ENCODE assay signal across 8 cellular contexts in the genomic region with DNA sequence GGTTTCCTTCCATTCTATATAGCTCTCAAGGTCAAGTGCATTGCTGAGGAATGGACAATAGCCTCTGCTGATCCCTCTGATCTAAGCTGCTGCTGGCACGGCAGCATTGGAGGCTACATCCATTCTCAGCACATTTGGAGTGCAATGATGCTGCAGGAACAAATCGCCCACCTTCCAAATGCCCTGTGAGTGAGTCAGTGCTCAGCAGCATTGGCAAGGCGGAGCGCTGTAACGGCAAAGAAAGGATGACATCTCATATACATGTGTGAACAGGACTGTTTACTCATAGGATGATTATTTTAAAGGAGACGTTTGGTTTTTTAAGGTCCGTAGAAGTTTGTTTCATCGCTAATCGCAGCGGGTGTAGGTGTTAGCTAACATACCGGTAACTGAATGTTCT.
DNase-seq lines count a peak whose midpoint lies in the region; ATAC-seq and TF ChIP-seq lines count a peak whose summit lies in the region.

No MANE protein-coding gene starts in this region.

- DNase-seq in AG08395 (ENCODE audit: low spot score) (peak; percentile 43), NCI-H1694 (lab: John Stamatoyannopoulos, UW) (peak; percentile 31), astrocyte of the cerebellum (ENCODE audit: low read depth) (peak; percentile 56), kidney epithelial cell (ENCODE audit: low read depth) (peak; percentile 56), T-helper 9 cell (no peak), lower leg skin (ENCODE audit: low spot score in 2 of 2) (no peak)
- no peak for DNase-seq in T-helper 2 cell treated with Interferon-gamma antibody and Interleukin-4, amounts not matched to agents 5 μg/mL and 100 μg/mL, for 36 hours (ENCODE audit: low spot score)

- H3K4me3 ChIP-seq in astrocyte of the cerebellum (ENCODE audit: low read depth, low read length) (no peak overlapping the region), kidney epithelial cell (ENCODE audit: low read depth, low read length) (no peak overlapping the region), lower leg skin (ENCODE audit: low read depth, poor library complexity, severe bottlenecking) (no peak overlapping the region)

- no peaks in the 10 kb centered on the region for H3K27me3 ChIP-seq in kidney epithelial cell (ENCODE audit: control insufficient read depth, insufficient read depth, low read length)

- no peak for TF ChIP-seq POLR2A in lower leg skin (IDR thresholded peaks at IDR 0.05)

- intact Hi-C loops in lower leg skin (cut with DNase I; ENCODE audit: low total_unique reads), result no loop called here

- TF ChIP-seq CTCF in astrocyte of the cerebellum (IDR thresholded peaks at IDR 0.05; ENCODE audit: low read depth, low read length, missing control alignments) (no peak), kidney epithelial cell (IDR thresholded peaks at IDR 0.05; ENCODE audit: insufficient read depth, low read length, poor library complexity, severe bottlenecking) (no peak), lower leg skin (IDR thresholded peaks at IDR 0.05) (no peak)

- H3K36me3 ChIP-seq in kidney epithelial cell (ENCODE audit: control insufficient read depth, insufficient read depth, low read length), result no peaks in the 10 kb centered on the region

- H3K36me3 Mint-ChIP-seq in T-helper 2 cell treated with Interferon-gamma antibody and Interleukin-4, amounts not matched to agents 5 μg/mL and 100 μg/mL, for 36 hours (ENCODE audit: low read depth), result no peaks in the 10 kb centered on the region

- no peaks in the 10 kb centered on the region for H3K9me3 Mint-ChIP-seq in T-helper 2 cell treated with Interferon-gamma antibody and Interleukin-4, amounts not matched to agents 5 μg/mL and 100 μg/mL, for 36 hours

- no peaks in the 10 kb centered on the region for H3K4me1 Mint-ChIP-seq in T-helper 2 cell treated with Interferon-gamma antibody and Interleukin-4, amounts not matched to agents 5 μg/mL and 100 μg/mL, for 36 hours (ENCODE audit: low read depth)

- ATAC-seq in HG02571 (IDR thresholded peaks at IDR 0.05; ENCODE audit: unreplicated experiment), result no peak

- H3K27ac Mint-ChIP-seq in T-helper 2 cell treated with Interferon-gamma antibody and Interleukin-4, amounts not matched to agents 5 μg/mL and 100 μg/mL, for 36 hours, result no peak overlapping the region

- no peak overlapping the region for H3K4me3 Mint-ChIP-seq in T-helper 2 cell treated with Interferon-gamma antibody and Interleukin-4, amounts not matched to agents 5 μg/mL and 100 μg/mL, for 36 hours

- WGBS in lower leg skin, 2 donors, result 44 to 57% methylated on average over 11 of the region's 11 CpGs

- peaks cover 2% of the 10 kb centered on the region for H3K27me3 Mint-ChIP-seq in T-helper 2 cell treated with Interferon-gamma antibody and Interleukin-4, amounts not matched to agents 5 μg/mL and 100 μg/mL, for 36 hours (ENCODE audit: low read depth)

- in situ Hi-C loops in astrocyte of the cerebellum (cut with HindIII; ENCODE audit: low sequenced_read_pairs), result no loop called here

Comparison
In these comparisons a context has a peak if more than half of its experiments do, and no peak if none do; other contexts are left out.
1. DNase-seq: peak in AG08395 (single experiment), NCI-H1694 (single experiment), astrocyte of the cerebellum (single experiment) and kidney epithelial cell (single experiment); none in T-helper 2 cell treated with Interferon-gamma antibody and Interleukin-4, amounts not matched to agents 5 μg/mL and 100 μg/mL, for 36 hours (single experiment), T-helper 9 cell (single experiment) and lower leg skin (0 of 2).